ENCODE assay signal across 38 cellular contexts in the genomic region with DNA sequence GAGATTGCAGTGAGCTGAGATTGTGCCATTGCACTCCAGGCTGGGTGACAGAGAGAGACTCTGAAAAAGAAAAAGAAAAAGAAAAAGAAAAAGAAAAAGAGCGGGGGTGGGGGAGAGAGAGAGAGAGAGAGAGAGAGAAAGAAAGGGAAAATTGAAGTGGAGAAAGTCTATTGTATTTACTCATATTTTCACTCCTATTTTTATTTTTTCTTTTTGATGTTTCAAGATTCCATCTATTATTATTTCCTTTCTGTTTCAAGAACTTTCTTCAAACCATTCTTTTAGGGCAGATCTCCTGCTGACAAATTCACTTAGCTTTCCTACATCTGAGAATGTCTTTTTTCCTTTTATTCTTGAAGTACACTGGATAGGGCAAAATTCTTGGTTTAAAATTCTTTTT.
"Had no signal": no experiment of that assay in that cellular context is flagged by ENCODE, and none has a peak within 500 bp of the region (broad histone marks: within the 10 kb centered on the region; RNA-seq: fewer than 3 reads in every experiment).

No MANE protein-coding gene starts in this region.

- H3K27ac ChIP-seq: adrenal gland, ascending aorta, body of pancreas, brain microvascular endothelial cell, breast epithelium, cardiac muscle cell had no signal

- H3K4me1 ChIP-seq: ascending aorta, body of pancreas, breast epithelium had no signal

- H3K9me3 ChIP-seq: adrenal gland, ascending aorta, body of pancreas, breast epithelium had no signal

- H3K27me3 Mint-ChIP-seq: activated naive CD4-positive, alpha-beta T cell treated with anti-CD3 and anti-CD28 coated beads, Interleukin-2, amount 10 ng/mL, durations not matched to agents 7 days and 5 days; activated naive CD4-positive, alpha-beta T cell treated with anti-CD3 and anti-CD28 coated beads, Interleukin-2, amount 50 U/mL, for 24 hours; activated naive CD8-positive, alpha-beta T cell; activated naive CD8-positive, alpha-beta T cell treated with anti-CD3 and anti-CD28 coated beads for 36 hours; activated naive CD8-positive, alpha-beta T cell treated with anti-CD3 and anti-CD28 coated beads, Interleukin-2, amount 10 ng/mL, durations not matched to agents 7 days and 5 days; brain; central memory CD8-positive, alpha-beta T cell had no signal

- H3K36me3 ChIP-seq: ascending aorta, brain microvascular endothelial cell, breast epithelium, cardiac muscle cell had no signal

- H3K4me1 Mint-ChIP-seq: activated naive CD4-positive, alpha-beta T cell treated with anti-CD3 and anti-CD28 coated beads, Interleukin-2, amount 10 ng/mL, durations not matched to agents 7 days and 5 days; activated naive CD4-positive, alpha-beta T cell treated with anti-CD3 and anti-CD28 coated beads, Interleukin-2, amount 50 U/mL, for 24 hours; activated naive CD8-positive, alpha-beta T cell treated with anti-CD3 and anti-CD28 coated beads for 36 hours; activated naive CD8-positive, alpha-beta T cell treated with anti-CD3 and anti-CD28 coated beads, Interleukin-2, amount 10 ng/mL, durations not matched to agents 7 days and 5 days; activated naive CD8-positive, alpha-beta T cell treated with anti-CD3 and anti-CD28 coated beads, Interleukin-2, amount 50 U/mL, for 24 hours; activated T-helper 17 cell treated with anti-CD3 and anti-CD28 coated beads, Interleukin-2, amount 50 U/mL, for 72 hours; brain; central memory CD8-positive, alpha-beta T cell had no signal

- FAIRE-seq: bronchial epithelial cell had no signal

- H3K4me3 ChIP-seq: adrenal gland, ascending aorta, body of pancreas, breast epithelium, cardiac muscle cell had no signal

- H3K27ac Mint-ChIP-seq: activated naive CD4-positive, alpha-beta T cell treated with anti-CD3 and anti-CD28 coated beads for 36 hours; activated naive CD4-positive, alpha-beta T cell treated with anti-CD3 and anti-CD28 coated beads, Interleukin-2, amount 10 ng/mL, durations not matched to agents 7 days and 5 days; activated naive CD4-positive, alpha-beta T cell treated with anti-CD3 and anti-CD28 coated beads, Interleukin-2, amount 50 U/mL, for 24 hours; activated naive CD4-positive, alpha-beta T cell treated with anti-CD3 and anti-CD28 coated beads, Interleukin-2, amount 50 U/mL, for 72 hours; activated naive CD8-positive, alpha-beta T cell; activated naive CD8-positive, alpha-beta T cell treated with anti-CD3 and anti-CD28 coated beads for 36 hours; activated naive CD8-positive, alpha-beta T cell treated with anti-CD3 and anti-CD28 coated beads, Interleukin-2, amount 10 ng/mL, durations not matched to agents 7 days and 5 days; activated naive CD8-positive, alpha-beta T cell treated with anti-CD3 and anti-CD28 coated beads, Interleukin-2, amount 50 U/mL, for 24 hours; activated T-cell treated with anti-CD3 and anti-CD28 coated beads, Interleukin-2, amount 50 U/mL, for 24 hours; activated T-cell treated with anti-CD3 and anti-CD28 coated beads, Interleukin-2, amount 50 U/mL, for 72 hours; activated T-helper 1 cell treated with anti-CD3 and anti-CD28 coated beads, Interleukin-12 subunit alpha, Interleukin-12 subunit beta, Interleukin-2, Interleukin-4 antibody, amounts not matched to agents 30 ng/mL and 10 ng/mL and 1 ng/mL, durations not matched to agents 14 hours and 24 hours and 36 hours; activated T-helper 17 cell treated with anti-CD3 and anti-CD28 coated beads, Interleukin-2, amount 50 U/mL, for 72 hours; activated T-helper 2 cell treated with anti-CD3 and anti-CD28 coated beads, Interferon-gamma antibody, Interleukin-2, Interleukin-4, amounts not matched to agents 10 μg/mL and 5 μg/mL and 100 μg/mL, durations not matched to agents 14 hours and 24 hours and 36 hours; brain had no signal

- H3K4me3 Mint-ChIP-seq: activated naive CD4-positive, alpha-beta T cell treated with anti-CD3 and anti-CD28 coated beads for 36 hours; activated naive CD4-positive, alpha-beta T cell treated with anti-CD3 and anti-CD28 coated beads, Interleukin-2, amount 10 ng/mL, durations not matched to agents 7 days and 5 days; activated naive CD4-positive, alpha-beta T cell treated with anti-CD3 and anti-CD28 coated beads, Interleukin-2, amount 50 U/mL, for 24 hours; activated naive CD8-positive, alpha-beta T cell; activated naive CD8-positive, alpha-beta T cell treated with anti-CD3 and anti-CD28 coated beads for 36 hours; activated naive CD8-positive, alpha-beta T cell treated with anti-CD3 and anti-CD28 coated beads, Interleukin-2, amount 10 ng/mL, durations not matched to agents 7 days and 5 days; activated naive CD8-positive, alpha-beta T cell treated with anti-CD3 and anti-CD28 coated beads, Interleukin-2, amount 50 U/mL, for 24 hours; activated T-cell treated with anti-CD3 and anti-CD28 coated beads, Interleukin-2, amount 50 U/mL, for 24 hours; activated T-cell treated with anti-CD3 and anti-CD28 coated beads, Interleukin-2, amount 50 U/mL, for 4 hours; activated T-cell treated with anti-CD3 and anti-CD28 coated beads, Interleukin-2, amount 50 U/mL, for 72 hours; activated T-helper 1 cell treated with anti-CD3 and anti-CD28 coated beads, Interleukin-12 subunit alpha, Interleukin-12 subunit beta, Interleukin-2, Interleukin-4 antibody, amounts not matched to agents 30 ng/mL and 10 ng/mL and 1 ng/mL, durations not matched to agents 14 hours and 24 hours and 36 hours; activated T-helper 17 cell treated with anti-CD3 and anti-CD28 coated beads, Interleukin-2, amount 50 U/mL, for 72 hours; brain; central memory CD8-positive, alpha-beta T cell had no signal

- H3K36me3 Mint-ChIP-seq: activated naive CD4-positive, alpha-beta T cell treated with anti-CD3 and anti-CD28 coated beads, Interleukin-2, amount 10 ng/mL, durations not matched to agents 7 days and 5 days; activated naive CD4-positive, alpha-beta T cell treated with anti-CD3 and anti-CD28 coated beads, Interleukin-2, amount 50 U/mL, for 24 hours; activated naive CD8-positive, alpha-beta T cell treated with anti-CD3 and anti-CD28 coated beads, Interleukin-2, amount 10 ng/mL, durations not matched to agents 7 days and 5 days; brain had no signal

- H3K9me3 Mint-ChIP-seq: activated naive CD4-positive, alpha-beta T cell treated with anti-CD3 and anti-CD28 coated beads for 36 hours; activated naive CD4-positive, alpha-beta T cell treated with anti-CD3 and anti-CD28 coated beads, Interleukin-2, amount 10 ng/mL, durations not matched to agents 7 days and 5 days; activated naive CD4-positive, alpha-beta T cell treated with anti-CD3 and anti-CD28 coated beads, Interleukin-2, amount 50 U/mL, for 24 hours; activated naive CD4-positive, alpha-beta T cell treated with anti-CD3 and anti-CD28 coated beads, Interleukin-2, amount 50 U/mL, for 72 hours; activated naive CD8-positive, alpha-beta T cell treated with anti-CD3 and anti-CD28 coated beads for 36 hours; activated naive CD8-positive, alpha-beta T cell treated with anti-CD3 and anti-CD28 coated beads, Interleukin-2, amount 10 ng/mL, durations not matched to agents 7 days and 5 days; activated naive CD8-positive, alpha-beta T cell treated with anti-CD3 and anti-CD28 coated beads, Interleukin-2, amount 50 U/mL, for 24 hours; activated T-cell treated with anti-CD3 and anti-CD28 coated beads, Interleukin-2, amount 50 U/mL, for 24 hours; activated T-cell treated with anti-CD3 and anti-CD28 coated beads, Interleukin-2, amount 50 U/mL, for 4 hours; activated T-cell treated with anti-CD3 and anti-CD28 coated beads, Interleukin-2, amount 50 U/mL, for 72 hours; activated T-helper 1 cell treated with anti-CD3 and anti-CD28 coated beads, Interleukin-12 subunit alpha, Interleukin-12 subunit beta, Interleukin-2, Interleukin-4 antibody, amounts not matched to agents 30 ng/mL and 10 ng/mL and 1 ng/mL, durations not matched to agents 14 hours and 24 hours and 36 hours; activated T-helper 17 cell treated with anti-CD3 and anti-CD28 coated beads, Interleukin-2, amount 50 U/mL, for 72 hours; activated T-helper 2 cell treated with anti-CD3 and anti-CD28 coated beads, Interferon-gamma antibody, Interleukin-2, Interleukin-4, amounts not matched to agents 10 μg/mL and 5 μg/mL and 100 μg/mL, durations not matched to agents 14 hours and 24 hours and 36 hours; brain; central memory CD8-positive, alpha-beta T cell had no signal

- DNase-seq: activated effector memory CD4-positive, alpha-beta T cell treated with anti-CD3 and anti-CD28 coated beads, Interleukin-2, amount 50 U/mL, for 16 hours; activated effector memory CD4-positive, alpha-beta T cell treated with Interleukin-2 at 50 U/mL for 16 hours; activated gamma-delta T cell; activated gamma-delta T cell treated with Interleukin-2 at 50 U/mL for 16 hours; activated naive CD4-positive, alpha-beta T cell; activated naive CD4-positive, alpha-beta T cell treated with anti-CD3 and anti-CD28 coated beads for 36 hours; activated naive CD4-positive, alpha-beta T cell treated with anti-CD3 and anti-CD28 coated beads, Interleukin-2, amount 10 ng/mL, durations not matched to agents 7 days and 5 days; activated naive CD4-positive, alpha-beta T cell treated with anti-CD3 and anti-CD28 coated beads, Interleukin-2, amount 50 U/mL, for 16 hours; activated naive CD4-positive, alpha-beta T cell treated with Interleukin-2 at 50 U/mL for 16 hours; activated naive CD8-positive, alpha-beta T cell treated with anti-CD3 and anti-CD28 coated beads for 36 hours; activated naive CD8-positive, alpha-beta T cell treated with anti-CD3 and anti-CD28 coated beads, Interleukin-2, amount 10 ng/mL, durations not matched to agents 7 days and 5 days; activated naive CD8-positive, alpha-beta T cell treated with anti-CD3 and anti-CD28 coated beads, Interleukin-2, amount 50 U/mL, for 24 hours; activated T-cell treated with anti-CD3 and anti-CD28 coated beads, Interleukin-2, amount 50 U/mL, for 24 hours; activated T-cell treated with anti-CD3 and anti-CD28 coated beads, Interleukin-2, amount 50 U/mL, for 4 hours; activated T-cell treated with anti-CD3 and anti-CD28 coated beads, Interleukin-2, amount 50 U/mL, for 48 hours; activated T-cell treated with anti-CD3 and anti-CD28 coated beads, Interleukin-2, amount 50 U/mL, for 72 hours; adrenal gland; amniotic stem cell; amygdala; anterior cingulate cortex; aorta; body of pancreas; brain microvascular endothelial cell; caudate nucleus; central memory CD4-positive, alpha-beta T cell; cerebellar nuclear complex had no signal

- ATAC-seq: activated naive CD4-positive, alpha-beta T cell treated with anti-CD3 and anti-CD28 coated beads, Interleukin-2, amount 50 U/mL, for 72 hours; activated naive CD8-positive, alpha-beta T cell treated with anti-CD3 and anti-CD28 coated beads, Interleukin-2, amount 50 U/mL, for 24 hours; activated T-cell treated with anti-CD3 and anti-CD28 coated beads, Interleukin-2, amount 50 U/mL, for 4 hours; activated T-cell treated with anti-CD3 and anti-CD28 coated beads, Interleukin-2, amount 50 U/mL, for 72 hours; activated T-helper 17 cell treated with anti-CD3 and anti-CD28 coated beads, Interleukin-2, amount 50 U/mL, for 72 hours; body of pancreas had no signal
